ENCODE assay signal across 17 cellular contexts in genomic region chr5:142125963-142126362, GRCh38. TPM values are rescaled to one million over a fixed set of nuclear protein-coding genes. Genes with fewer than 3 reads are reported as not detected.
A peak's percentile ranks its signal among the peaks of the same experiment; 100 is the strongest.
DNase-seq lines count a peak whose midpoint lies in the region; ATAC-seq, FAIRE-seq and TF ChIP-seq lines count a peak whose summit lies in the region.
"Had no signal": no experiment of that assay in that cellular context is flagged by ENCODE, and none has a peak within 500 bp of the region (broad histone marks: within the 10 kb centered on the region; RNA-seq: fewer than 3 reads in every experiment).

No MANE protein-coding gene starts in this region.

- H3K9me1 ChIP-seq in K562 (ENCODE audit: control insufficient read depth, insufficient read depth, low read length), result no peaks in the 10 kb centered on the region

- H3K27ac Mint-ChIP-seq in activated T-cell treated with anti-CD3 and anti-CD28 coated beads, Interleukin-2, amount 50 U/mL, for 24 hours, result peak overlapping the region; percentile 77
- H3K27ac Mint-ChIP-seq: B cell; CD8-positive, alpha-beta T cell; H9 had no signal

- H4K20me1 ChIP-seq in K562 (replicated peaks; ENCODE audit: control insufficient read depth, insufficient read depth, low read length), result no peaks in the 10 kb centered on the region

- intact Hi-C loops in K562 (cut with micrococcal nuclease), result no loop called here

- CTCF ChIA-PET in A549 (lab: Yijun Ruan, JAX), result interaction anchor here (1.5 to 1.6 kb wide), 2 partner anchors 19 to 26 kb away, joined by 3 to 5 read pairs; no protein-coding TSS in a partner anchor
- CTCF ChIA-PET in K562 (lab: Yijun Ruan, JAX; ENCODE audit: low intra/inter-chr PET ratio), result no interaction called here

- TF ChIP-seq RAD21 in A549 (conservative IDR thresholded peaks at IDR 0.05 in 1 of 2, IDR thresholded peaks at IDR 0.05 in 1 of 2) (no peak), K562 (CRISPR knock-in tag; conservative IDR thresholded peaks at IDR 0.05 in 1 of 2, IDR thresholded peaks at IDR 0.05 in 1 of 2) (no peak)

- POLR2A ChIA-PET in A549 (lab: Yijun Ruan, JAX) (no interaction called here), K562 (lab: Yijun Ruan, JAX) (interaction anchor here (0.5 to 1.5 kb wide), 2 partner anchors 8 to 454 kb away, joined by 3 to 5 read pairs; no protein-coding TSS in a partner anchor)

- no peak for TF ChIP-seq CTCF in A549 (IDR thresholded peaks at IDR 0.05)
- no peak for TF ChIP-seq CTCF in K562 (IDR thresholded peaks at IDR 0.05 in 2 of 3, conservative IDR thresholded peaks at IDR 0.05 in 1 of 3; ENCODE audit: insufficient read depth in 2 of 3, low read depth in 1 of 3, low read length in 3 of 3)
- no peak for TF ChIP-seq CTCF in Peyer's patch (IDR thresholded peaks at IDR 0.05)

- H3K9me3 Mint-ChIP-seq in activated T-cell treated with anti-CD3 and anti-CD28 coated beads, Interleukin-2, amount 50 U/mL, for 24 hours, result peaks cover 5% of the 10 kb centered on the region
- H3K9me3 Mint-ChIP-seq in activated T-cell treated with anti-CD3 and anti-CD28 coated beads, Interleukin-2, amount 50 U/mL, for 4 hours, result no peaks in the 10 kb centered on the region
- H3K9me3 Mint-ChIP-seq: CD8-positive, alpha-beta T cell had no signal

- no peak overlapping the region for H3K9ac ChIP-seq in K562 (ENCODE audit: insufficient read depth in 1 of 2, low read depth in 2 of 2, low read length in 2 of 2)
- H3K9ac ChIP-seq: BLaER1 treated with 17β-estradiol and CSF1 and Interleukin-3, amounts not matched to agents 10 nM and 100 nM had no signal

- no peaks in the 10 kb centered on the region for H3K27me3 ChIP-seq in K562 (ENCODE audit: control insufficient read depth in 2 of 2, insufficient read depth in 2 of 2, low read length in 2 of 2)
- no peaks in the 10 kb centered on the region for H3K27me3 ChIP-seq in Peyer's patch
- H3K27me3 ChIP-seq: BLaER1 treated with 17β-estradiol and CSF1 and Interleukin-3, amounts not matched to agents 10 nM and 100 nM had no signal

- BruUV-seq in K562 (replicated peaks; lab: Mats Ljungman, UMichigan), result no TSS peak

- no peak for FAIRE-seq in A549 (lab: Jason Lieb, UNC)
- no peak for FAIRE-seq in K562 (lab: Jason Lieb, UNC)
- FAIRE-seq in islet of Langerhans (lab: Jason Lieb, UNC), result peak; percentile 68

- no peak for DNase-seq in activated T-cell treated with anti-CD3 and anti-CD28 coated beads, Interleukin-2, amount 50 U/mL, for 24 hours
- DNase-seq in activated T-cell treated with anti-CD3 and anti-CD28 coated beads, Interleukin-2, amount 50 U/mL, for 4 hours, result no peak
- DNase-seq in A549 (ENCODE audit: low read depth in 1 of 2, low spot score in 1 of 2), result no peak
- no peak for DNase-seq in K562 (ENCODE audit: extremely low read depth in 1 of 4, low spot score in 3 of 4)
- DNase-seq in A172 (ENCODE audit: low spot score), result no peak
- no peak for DNase-seq in Peyer's patch
- DNase-seq: Calu3; CD8-positive, alpha-beta T cell; DMS79 treated with DMSO at 0.1 percent for 48 hours; GF-D8; GOT3; H9 had no signal

- no peaks in the 10 kb centered on the region for H3K27me3 Mint-ChIP-seq in activated T-cell treated with anti-CD3 and anti-CD28 coated beads, Interleukin-2, amount 50 U/mL, for 24 hours
- no peaks in the 10 kb centered on the region for H3K27me3 Mint-ChIP-seq in activated T-cell treated with anti-CD3 and anti-CD28 coated beads, Interleukin-2, amount 50 U/mL, for 4 hours (ENCODE audit: low read depth)
- H3K27me3 Mint-ChIP-seq: B cell had no signal

- H3K4me2 ChIP-seq in A549, result no peak overlapping the region
- H3K4me2 ChIP-seq in K562 (ENCODE audit: insufficient read depth, low read length), result no peak overlapping the region
- H3K4me2 ChIP-seq: BLaER1 treated with 17β-estradiol and CSF1 and Interleukin-3, amounts not matched to agents 10 nM and 100 nM had no signal

- H3K4me3 Mint-ChIP-seq in activated T-cell treated with anti-CD3 and anti-CD28 coated beads, Interleukin-2, amount 50 U/mL, for 24 hours, result no peak overlapping the region
- H3K4me3 Mint-ChIP-seq in activated T-cell treated with anti-CD3 and anti-CD28 coated beads, Interleukin-2, amount 50 U/mL, for 4 hours, result no peak overlapping the region
- H3K4me3 Mint-ChIP-seq: B cell; CD8-positive, alpha-beta T cell; H9 had no signal

- peaks cover 81% of the 10 kb centered on the region for H3K36me3 Mint-ChIP-seq in activated T-cell treated with anti-CD3 and anti-CD28 coated beads, Interleukin-2, amount 50 U/mL, for 24 hours (ENCODE audit: low read depth)
- H3K36me3 Mint-ChIP-seq in activated T-cell treated with anti-CD3 and anti-CD28 coated beads, Interleukin-2, amount 50 U/mL, for 4 hours (ENCODE audit: insufficient read depth), result peaks cover 34% of the 10 kb centered on the region

- peaks cover 84% of the 10 kb centered on the region for H3K4me1 Mint-ChIP-seq in activated T-cell treated with anti-CD3 and anti-CD28 coated beads, Interleukin-2, amount 50 U/mL, for 24 hours (ENCODE audit: low read depth)
- H3K4me1 Mint-ChIP-seq in activated T-cell treated with anti-CD3 and anti-CD28 coated beads, Interleukin-2, amount 50 U/mL, for 4 hours (ENCODE audit: low read depth), result peaks cover 79% of the 10 kb centered on the region

- H3K4me1 ChIP-seq in A549, result peaks cover 6% of the 10 kb centered on the region; the same call in 1 of the 3 replicates
- peaks cover 0 to 11% of the 10 kb centered on the region in 2 experiments; a peak in 3 of 5 replicates for H3K4me1 ChIP-seq in K562 (replicated peaks in 1 of 2; ENCODE audit: control insufficient read depth in 2 of 2, insufficient read depth in 2 of 2, low read length in 2 of 2)
- H3K4me1 ChIP-seq in Peyer's patch, result peaks cover 0 to 12% (median 0%) of the 10 kb centered on the region in 4 donors

- H3K79me2 ChIP-seq in K562 (ENCODE audit: control insufficient read depth, insufficient read depth, low read length), result peaks cover 84% of the 10 kb centered on the region

- H3K9me3 ChIP-seq in A549 (no peaks in the 10 kb centered on the region), K562 (replicated peaks; ENCODE audit: control insufficient read depth, insufficient read depth, low read depth, low read length) (no peaks in the 10 kb centered on the region), Peyer's patch (no peaks in the 10 kb centered on the region)

- H3K36me3 ChIP-seq in K562 (ENCODE audit: control insufficient read depth, insufficient read depth, low read length), result peaks cover 7% of the 10 kb centered on the region; the same call in 2 of the 3 replicates
- H3K36me3 ChIP-seq in Peyer's patch, result peaks cover 0 to 10% (median 0%) of the 10 kb centered on the region in 3 donors

- H3K4me3 ChIP-seq in A549, result no peak overlapping the region
- H3K4me3 ChIP-seq in K562, result no peak overlapping the region
- no peak overlapping the region for H3K4me3 ChIP-seq in Peyer's patch
- H3K4me3 ChIP-seq: BLaER1 treated with 17β-estradiol and CSF1 and Interleukin-3, amounts not matched to agents 10 nM and 100 nM had no signal

- TF ChIP-seq POLR2A in A549 (IDR thresholded peaks at IDR 0.05; ENCODE audit: low read length) (no peak), K562 (conservative IDR thresholded peaks at IDR 0.05) (no peak), Peyer's patch (IDR thresholded peaks at IDR 0.05) (no peak)

- no peak overlapping the region for H2AFZ ChIP-seq in K562 (ENCODE audit: low read depth, low read length)

- no peak for ATAC-seq in activated T-cell treated with anti-CD3 and anti-CD28 coated beads, Interleukin-2, amount 50 U/mL, for 4 hours
- ATAC-seq in A549 (no peak), K562 (no peak), HG03457 (IDR thresholded peaks at IDR 0.05; ENCODE audit: unreplicated experiment) (no peak)
- ATAC-seq: CD8-positive, alpha-beta T cell had no signal

- TF ChIP-seq EP300 in A549 (IDR thresholded peaks at IDR 0.05) (no peak), K562 (IDR thresholded peaks at IDR 0.05; ENCODE audit: low read length) (no peak)

- in situ Hi-C loops in K562 (cut with MboI), result loop anchor here (25.0 kb wide), 1 partner anchor 914 kb away; the partner anchor contains the start of genes PCDHB12, PCDHB13 and PCDHB14

- H3K27ac ChIP-seq in A549 (no peak overlapping the region), K562 (ENCODE audit: extremely low read depth, low read depth, low read length) (no peak overlapping the region), Peyer's patch (no peak overlapping the region)
- H3K27ac ChIP-seq: 22Rv1; BLaER1 treated with 17β-estradiol and CSF1 and Interleukin-3, amounts not matched to agents 10 nM and 100 nM had no signal

TF ChIP-seq in A549, 52 proteins besides CTCF, POLR2A, EP300 and RAD21 (continues in another document):
- peak; percentile 77 for TF ChIP-seq MAFK (IDR thresholded peaks at IDR 0.05; ENCODE audit: partially characterized antibody)

TF ChIP-seq in K562, 482 proteins besides CTCF, POLR2A, EP300 and RAD21 (continues in another document):
- TF ChIP-seq ZNF263 (CRISPR knock-in tag; IDR thresholded peaks at IDR 0.05; ENCODE audit: borderline replicate concordance), result no peak

RNA-seq across cellular contexts. Expression of gene NDFIP1, which starts 17.4 kb away (rescaled TPM):
- total RNA-seq in activated T-cell treated with anti-CD3 and anti-CD28 coated beads, Interleukin-2, amount 50 U/mL, for 4 hours, result 100 to 1,000 TPM; 115 to 145 (median 117) TPM
- polyA plus RNA-seq in A549 (2011; rRNA removed) (33.4 and 42.4 TPM in 2 replicates), A549 (2017; fragmentation: RNase III; extraction: RNeasy Plus Mini Kit Qiagen cat#74134 plus additional on column Dnase treatment) (43.8 to 58.0 TPM (median 57.4 TPM) in 3 replicates), K562 (2011; rRNA removed) (17.2 and 31.9 TPM in 2 replicates), K562 (2014; fragmentation: Illumina TruSeq; extraction: Trizol) (25.8 and 29.7 TPM in 2 replicates), K562 (2014; fragmentation: Nextera tagmentation; extraction: Ambion mirVana) (1 to 10 TPM; 5.3 to 7.6 TPM), K562 (2014; rRNA removed) (26.0 and 37.5 TPM in 2 replicates)
- polyA plus RNA-seq in A549 (2012; cell fraction: cytosol; rRNA removed), result 53.4 and 84.5 TPM in 2 replicates
- 18.8 and 66.4 TPM in 2 replicates for polyA plus RNA-seq in A549 (2012; cell fraction: nucleus; rRNA removed)
- polyA minus RNA-seq in A549 (2011; rRNA and poly(A)+ RNA removed), result 10.5 and 11.3 TPM in 2 replicates
- 20.9 and 53.7 TPM in 2 replicates for total RNA-seq in K562 (2011; cell fraction: chromatin; rRNA removed; ENCODE audit: low replicate concordance)
- total RNA-seq in K562 (2011; cell fraction: nucleolus; rRNA removed), result 22.1 and 24.3 TPM in 2 replicates
- 42.7 and 56.4 TPM in 2 replicates for total RNA-seq in K562 (2011; cell fraction: nucleoplasm; rRNA removed)
- total RNA-seq in K562 (2014; rRNA removed) (33.2 and 47.8 TPM in 2 replicates), K562 (2014; rRNA removed; fragmentation: Illumina TruSeq; extraction: Trizol) (36.8 and 39.3 TPM in 2 replicates), K562 (2015; rRNA removed; fragmentation: Illumina TruSeq; extraction: Trizol) (27.1 and 31.4 TPM in 2 replicates), K562 (2021) (35.8 and 36.3 TPM in 2 replicates), Peyer's patch (100 to 1,000 TPM in 2 of 4 donors, 10 to 100 TPM in 2; 30.5 to 112 (median 93.0) TPM)
- polyA plus RNA-seq in K562 (2011; cell fraction: cytosol; rRNA removed), result 10.5 and 38.6 TPM in 2 replicates
- 5.0 and 5.5 TPM in 2 replicates for polyA plus RNA-seq in K562 (2011; cell fraction: nucleus; rRNA removed)
- polyA plus RNA-seq in K562 (2012), result 30.5 and 36.1 TPM in 2 replicates
- polyA minus RNA-seq in K562 (2011; rRNA and poly(A)+ RNA removed), result 16.9 and 24.5 TPM in 2 replicates
- 7.8 and 11.8 TPM in 2 replicates for polyA minus RNA-seq in K562 (2011; cell fraction: cytosol; rRNA and poly(A)+ RNA removed)
- polyA minus RNA-seq in K562 (2011; cell fraction: nucleus; rRNA and poly(A)+ RNA removed), result 11.8 and 14.9 TPM in 2 replicates
- 57.3 and 65.7 TPM in 2 replicates for total RNA-seq in A172 (2014; rRNA removed; shearing (Covaris generic))
